9 cellular contexts compared by ENCODE assay signal in genomic region chr2:227411320-227411989, GRCh38. TPM values are rescaled to one million over a fixed set of nuclear protein-coding genes. Genes with fewer than 3 reads are reported as not detected.
DNase-seq lines count a peak whose midpoint lies in the region; ATAC-seq and TF ChIP-seq lines count a peak whose summit lies in the region.
"Had no signal": no experiment of that assay in that cellular context is flagged by ENCODE, and none has a peak within 500 bp of the region (broad histone marks: within the 10 kb centered on the region; RNA-seq: fewer than 3 reads in every experiment).

No MANE protein-coding gene starts in this region.

- no peak overlapping the region for H3K27ac Mint-ChIP-seq in nephron progenitor cell

- peaks cover 57% of the 10 kb centered on the region for H3K4me1 Mint-ChIP-seq in activated T-cell treated with anti-CD3 and anti-CD28 coated beads, Interleukin-2, amount 50 U/mL, for 4 hours (ENCODE audit: low read depth)
- peaks cover 11% of the 10 kb centered on the region for H3K4me1 Mint-ChIP-seq in nephron progenitor cell

- H3K27me3 Mint-ChIP-seq in activated T-cell treated with anti-CD3 and anti-CD28 coated beads, Interleukin-2, amount 50 U/mL, for 4 hours (ENCODE audit: low read depth), result no peaks in the 10 kb centered on the region
- no peaks in the 10 kb centered on the region for H3K27me3 Mint-ChIP-seq in nephron progenitor cell (ENCODE audit: low read depth, poor library complexity)

- no peak for TF ChIP-seq CTCF in nephron progenitor cell (IDR thresholded peaks at IDR 0.05)

- intact Hi-C loops in posterior vena cava (cut with DNase I), result no loop called here

- H3K36me3 Mint-ChIP-seq in activated T-cell treated with anti-CD3 and anti-CD28 coated beads, Interleukin-2, amount 50 U/mL, for 4 hours (ENCODE audit: insufficient read depth), result no peaks in the 10 kb centered on the region
- H3K36me3 Mint-ChIP-seq in nephron progenitor cell (ENCODE audit: low read depth), result no peaks in the 10 kb centered on the region

- peak; percentile 83 for DNase-seq in activated effector memory CD4-positive, alpha-beta T cell treated with anti-CD3 and anti-CD28 coated beads, Interleukin-2, amount 50 U/mL, for 16 hours
- DNase-seq in activated effector memory CD4-positive, alpha-beta T cell treated with Interleukin-2 at 50 U/mL for 16 hours, result no peak
- DNase-seq in activated T-cell treated with anti-CD3 and anti-CD28 coated beads, Interleukin-2, amount 50 U/mL, for 4 hours, result peak; percentile 42
- peak; percentile 80 for DNase-seq in stimulated activated CD4-positive, alpha-beta T cell treated with anti-CD3 and anti-CD28 coated beads, Interleukin-15, amount 100 ng/mL, for 24 hours
- DNase-seq in nephron progenitor cell (no peak), posterior vena cava (ENCODE audit: low spot score) (no peak), NCI-H2196 (lab: John Stamatoyannopoulos, UW; ENCODE audit: unreplicated experiment) (no peak)

- peak; percentile 77 for ATAC-seq in HG03439 (IDR thresholded peaks at IDR 0.05; ENCODE audit: unreplicated experiment)
- ATAC-seq in activated T-cell treated with anti-CD3 and anti-CD28 coated beads, Interleukin-2, amount 50 U/mL, for 4 hours, result peak; percentile 93 to 95

- H3K4me3 Mint-ChIP-seq in activated T-cell treated with anti-CD3 and anti-CD28 coated beads, Interleukin-2, amount 50 U/mL, for 4 hours, result peak overlapping the region; percentile 44
- no peak overlapping the region for H3K4me3 Mint-ChIP-seq in nephron progenitor cell

- no peaks in the 10 kb centered on the region for H3K9me3 Mint-ChIP-seq in activated T-cell treated with anti-CD3 and anti-CD28 coated beads, Interleukin-2, amount 50 U/mL, for 4 hours
- H3K9me3 Mint-ChIP-seq in nephron progenitor cell, result no peaks in the 10 kb centered on the region

RNA-seq across cellular contexts. Expression of gene SCYGR1, which starts 23.7 kb away (rescaled TPM):
- total RNA-seq in activated T-cell treated with anti-CD3 and anti-CD28 coated beads, Interleukin-2, amount 50 U/mL, for 4 hours, result not detected
- total RNA-seq in posterior vena cava, result not detected
- total RNA-seq: pulmonary artery endothelial cell had no signal

RNA-seq across cellular contexts. Expression of gene TM4SF20, which starts 32.3 kb away (rescaled TPM):
- under 1 TPM in 1 of 3 donors, not detected in 2; 0.30 TPM for total RNA-seq in activated T-cell treated with anti-CD3 and anti-CD28 coated beads, Interleukin-2, amount 50 U/mL, for 4 hours
- total RNA-seq in posterior vena cava, result under 1 TPM in 1 of 2 donors, not detected in 1; 0.10 TPM
- total RNA-seq: pulmonary artery endothelial cell had no signal

Comparison
In these comparisons a context has a peak if more than half of its experiments do, and no peak if none do; other contexts are left out.
1. DNase-seq: peak in activated effector memory CD4-positive, alpha-beta T cell treated with anti-CD3 and anti-CD28 coated beads, Interleukin-2, amount 50 U/mL, for 16 hours (single experiment), activated T-cell treated with anti-CD3 and anti-CD28 coated beads, Interleukin-2, amount 50 U/mL, for 4 hours (single experiment) and stimulated activated CD4-positive, alpha-beta T cell treated with anti-CD3 and anti-CD28 coated beads, Interleukin-15, amount 100 ng/mL, for 24 hours (single experiment); none in activated effector memory CD4-positive, alpha-beta T cell treated with Interleukin-2 at 50 U/mL for 16 hours (single experiment), nephron progenitor cell (single experiment), posterior vena cava (single experiment) and NCI-H2196 (single experiment).